In the genomic region with DNA sequence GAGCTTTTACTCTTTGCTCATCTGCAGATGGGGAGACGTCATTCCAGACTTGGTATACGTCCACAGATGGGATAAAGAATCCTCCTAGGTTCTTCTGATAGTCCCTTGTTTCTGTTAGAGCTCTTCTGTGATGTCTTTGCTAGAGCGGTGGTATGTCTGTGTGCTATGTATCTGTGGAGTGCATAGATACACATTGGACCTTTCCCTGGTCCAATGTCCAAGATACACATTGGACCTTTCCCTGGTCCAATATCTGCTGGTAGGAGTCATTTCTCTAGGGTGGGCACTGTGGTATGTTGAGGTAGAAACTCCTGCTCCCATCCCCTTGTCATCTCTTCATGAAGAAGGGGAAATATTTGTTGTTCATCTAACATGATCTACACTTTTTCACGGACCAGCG, we compare ENCODE assay signal across 8 cellular contexts.
"Had no signal": no experiment of that assay in that cellular context is flagged by ENCODE, and none has a peak within 500 bp of the region (broad histone marks: within the 10 kb centered on the region; RNA-seq: fewer than 3 reads in every experiment).

No MANE protein-coding gene starts in this region.

- DNase-seq: GDM1, GF-D8 had no signal

- FAIRE-seq: G401.6, GM12878, GM12891, GM12892, GM18507, GM19239 had no signal

- ATAC-seq: GM12878 had no signal

- H3K4me3 ChIP-seq: GM12878 had no signal
